Comparison of ENCODE assay signal across 1 cellular context in the genomic region with DNA sequence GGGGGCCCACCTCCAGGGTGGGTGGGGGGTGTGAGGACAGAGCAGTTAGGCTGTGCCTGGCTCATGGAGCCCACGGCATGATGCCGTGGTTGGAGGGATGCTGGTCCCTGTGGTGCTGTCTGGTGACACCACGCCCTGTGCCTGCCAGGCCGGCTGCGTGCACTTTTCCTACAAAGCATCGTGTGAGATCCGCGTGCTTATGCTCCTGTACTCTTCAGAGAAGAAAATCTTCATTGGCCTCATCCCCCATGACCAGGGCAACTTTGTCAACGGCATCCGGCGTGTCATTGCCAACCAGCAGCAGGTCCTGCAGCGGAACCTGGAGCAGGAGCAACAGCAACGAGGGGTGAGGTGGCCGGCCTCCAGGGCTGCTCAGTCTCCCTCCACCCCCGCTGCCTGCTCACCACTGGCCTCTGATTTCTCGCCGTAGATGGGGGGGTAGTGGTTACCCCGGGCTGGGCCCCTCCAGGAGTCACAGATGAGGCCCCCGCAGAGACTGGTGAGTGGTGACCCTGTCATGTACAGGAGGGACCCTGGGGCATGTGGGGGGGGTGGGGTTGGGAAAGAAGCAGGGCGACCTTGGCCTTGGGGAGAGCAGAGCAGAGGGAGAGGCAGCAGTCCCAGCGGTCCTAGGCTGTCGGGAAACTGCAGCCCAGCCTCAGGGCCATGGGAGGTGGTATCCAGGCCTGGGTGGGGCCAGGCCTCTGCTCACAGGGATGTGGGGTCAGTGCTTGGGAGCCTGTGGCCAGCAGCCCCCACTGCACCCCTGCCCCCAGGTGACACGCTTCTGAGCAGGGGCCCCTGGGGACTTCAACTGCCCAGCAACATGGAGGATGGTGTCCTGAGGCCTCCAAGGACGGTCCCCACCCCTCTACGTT.
TF ChIP-seq lines count a peak whose summit lies in the region.

No MANE protein-coding gene starts in this region.

TF ChIP-seq in K562, 482 proteins besides CTCF, POLR2A, EP300 and RAD21 (continued from another document and continues in another):
- TF ChIP-seq, protein P1, sequence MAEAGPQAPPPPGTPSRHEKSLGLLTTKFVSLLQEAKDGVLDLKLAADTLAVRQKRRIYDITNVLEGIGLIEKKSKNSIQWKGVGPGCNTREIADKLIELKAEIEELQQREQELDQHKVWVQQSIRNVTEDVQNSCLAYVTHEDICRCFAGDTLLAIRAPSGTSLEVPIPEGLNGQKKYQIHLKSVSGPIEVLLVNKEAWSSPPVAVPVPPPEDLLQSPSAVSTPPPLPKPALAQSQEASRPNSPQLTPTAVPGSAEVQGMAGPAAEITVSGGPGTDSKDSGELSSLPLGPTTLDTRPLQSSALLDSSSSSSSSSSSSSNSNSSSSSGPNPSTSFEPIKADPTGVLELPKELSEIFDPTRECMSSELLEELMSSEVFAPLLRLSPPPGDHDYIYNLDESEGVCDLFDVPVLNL (CRISPR knock-in tag; IDR thresholded peaks at IDR 0.05; ENCODE audit: low read depth) = no peak
- TF ChIP-seq RFX7 (CRISPR knock-in tag; IDR thresholded peaks at IDR 0.05) (0 out of 2 replicates have a peak, but pooled peaks have one; percentile 47), NFE2L1 (tag; IDR thresholded peaks at IDR 0.05; ENCODE audit: borderline replicate concordance, low read depth) (no peak), ZNF3 (CRISPR knock-in tag; IDR thresholded peaks at IDR 0.05) (no peak), ZNF699 (CRISPR knock-in tag; IDR thresholded peaks at IDR 0.05; ENCODE audit: insufficient replicate concordance) (no peak), ZNF695 (CRISPR knock-in tag; IDR thresholded peaks at IDR 0.05) (no peak), KDM2B (CRISPR knock-in tag; IDR thresholded peaks at IDR 0.05) (no peak), NRF1 (conservative IDR thresholded peaks at IDR 0.05 in 1 of 2, IDR thresholded peaks at IDR 0.05 in 1 of 2) (no peak), ZNF232 (CRISPR knock-in tag; IDR thresholded peaks at IDR 0.05) (no peak), MBD2 (IDR thresholded peaks at IDR 0.05; ENCODE audit: borderline replicate concordance, low read depth) (0 out of 2 replicates have a peak, but pooled peaks have one; percentile 6), RBM22 (IDR thresholded peaks at IDR 0.05; ENCODE audit: low read depth, low read length, poor library complexity, severe bottlenecking) (peak; percentile 83), RHOXF2B (CRISPR knock-in tag; conservative IDR thresholded peaks at IDR 0.05) (no peak), GABPB1 (CRISPR knock-in tag; IDR thresholded peaks at IDR 0.05) (no peak), POLR2G (IDR thresholded peaks at IDR 0.05; ENCODE audit: low read depth, low read length) (peak; percentile 76), ZNF224 (CRISPR knock-in tag; IDR thresholded peaks at IDR 0.05) (no peak), ZNF121 (CRISPR knock-in tag; conservative IDR thresholded peaks at IDR 0.05) (no peak), CBX8 (IDR thresholded peaks at IDR 0.05; ENCODE audit: borderline replicate concordance, extremely low read depth, low read depth, low read length, poor library complexity, severe bottlenecking) (no peak), DNMT1 (IDR thresholded peaks at IDR 0.05) (no peak), KLF6 (CRISPR knock-in tag; IDR thresholded peaks at IDR 0.05; ENCODE audit: borderline replicate concordance) (no peak), HDAC1 (IDR thresholded peaks at IDR 0.05) (no peak), SMARCC2 (IDR thresholded peaks at IDR 0.05; ENCODE audit: low read depth) (no peak), PCBP2 (IDR thresholded peaks at IDR 0.05; ENCODE audit: low read depth, low read length, poor library complexity, severe bottlenecking) (no peak), FOXA3 (CRISPR knock-in tag; conservative IDR thresholded peaks at IDR 0.05 in 1 of 2, IDR thresholded peaks at IDR 0.05 in 1 of 2) (no peak)
- TF ChIP-seq, protein P2, sequence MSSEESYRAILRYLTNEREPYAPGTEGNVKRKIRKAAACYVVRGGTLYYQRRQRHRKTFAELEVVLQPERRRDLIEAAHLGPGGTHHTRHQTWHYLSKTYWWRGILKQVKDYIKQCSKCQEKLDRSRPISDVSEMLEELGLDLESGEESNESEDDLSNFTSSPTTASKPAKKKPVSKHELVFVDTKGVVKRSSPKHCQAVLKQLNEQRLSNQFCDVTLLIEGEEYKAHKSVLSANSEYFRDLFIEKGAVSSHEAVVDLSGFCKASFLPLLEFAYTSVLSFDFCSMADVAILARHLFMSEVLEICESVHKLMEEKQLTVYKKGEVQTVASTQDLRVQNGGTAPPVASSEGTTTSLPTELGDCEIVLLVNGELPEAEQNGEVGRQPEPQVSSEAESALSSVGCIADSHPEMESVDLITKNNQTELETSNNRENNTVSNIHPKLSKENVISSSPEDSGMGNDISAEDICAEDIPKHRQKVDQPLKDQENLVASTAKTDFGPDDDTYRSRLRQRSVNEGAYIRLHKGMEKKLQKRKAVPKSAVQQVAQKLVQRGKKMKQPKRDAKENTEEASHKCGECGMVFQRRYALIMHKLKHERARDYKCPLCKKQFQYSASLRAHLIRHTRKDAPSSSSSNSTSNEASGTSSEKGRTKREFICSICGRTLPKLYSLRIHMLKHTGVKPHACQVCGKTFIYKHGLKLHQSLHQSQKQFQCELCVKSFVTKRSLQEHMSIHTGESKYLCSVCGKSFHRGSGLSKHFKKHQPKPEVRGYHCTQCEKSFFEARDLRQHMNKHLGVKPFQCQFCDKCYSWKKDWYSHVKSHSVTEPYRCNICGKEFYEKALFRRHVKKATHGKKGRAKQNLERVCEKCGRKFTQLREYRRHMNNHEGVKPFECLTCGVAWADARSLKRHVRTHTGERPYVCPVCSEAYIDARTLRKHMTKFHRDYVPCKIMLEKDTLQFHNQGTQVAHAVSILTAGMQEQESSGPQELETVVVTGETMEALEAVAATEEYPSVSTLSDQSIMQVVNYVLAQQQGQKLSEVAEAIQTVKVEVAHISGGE (CRISPR knock-in tag; IDR thresholded peaks at IDR 0.05) = no peak
- TF ChIP-seq, protein P3, sequence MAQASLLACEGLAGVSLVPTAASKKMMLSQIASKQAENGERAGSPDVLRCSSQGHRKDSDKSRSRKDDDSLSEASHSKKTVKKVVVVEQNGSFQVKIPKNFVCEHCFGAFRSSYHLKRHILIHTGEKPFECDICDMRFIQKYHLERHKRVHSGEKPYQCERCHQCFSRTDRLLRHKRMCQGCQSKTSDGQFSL (CRISPR knock-in tag; IDR thresholded peaks at IDR 0.05) = peak; percentile 55; the same call in 1 of the 2 replicates
- TF ChIP-seq, protein P3 (tag; IDR thresholded peaks at IDR 0.05) = no peak
- TF ChIP-seq, protein P4, sequence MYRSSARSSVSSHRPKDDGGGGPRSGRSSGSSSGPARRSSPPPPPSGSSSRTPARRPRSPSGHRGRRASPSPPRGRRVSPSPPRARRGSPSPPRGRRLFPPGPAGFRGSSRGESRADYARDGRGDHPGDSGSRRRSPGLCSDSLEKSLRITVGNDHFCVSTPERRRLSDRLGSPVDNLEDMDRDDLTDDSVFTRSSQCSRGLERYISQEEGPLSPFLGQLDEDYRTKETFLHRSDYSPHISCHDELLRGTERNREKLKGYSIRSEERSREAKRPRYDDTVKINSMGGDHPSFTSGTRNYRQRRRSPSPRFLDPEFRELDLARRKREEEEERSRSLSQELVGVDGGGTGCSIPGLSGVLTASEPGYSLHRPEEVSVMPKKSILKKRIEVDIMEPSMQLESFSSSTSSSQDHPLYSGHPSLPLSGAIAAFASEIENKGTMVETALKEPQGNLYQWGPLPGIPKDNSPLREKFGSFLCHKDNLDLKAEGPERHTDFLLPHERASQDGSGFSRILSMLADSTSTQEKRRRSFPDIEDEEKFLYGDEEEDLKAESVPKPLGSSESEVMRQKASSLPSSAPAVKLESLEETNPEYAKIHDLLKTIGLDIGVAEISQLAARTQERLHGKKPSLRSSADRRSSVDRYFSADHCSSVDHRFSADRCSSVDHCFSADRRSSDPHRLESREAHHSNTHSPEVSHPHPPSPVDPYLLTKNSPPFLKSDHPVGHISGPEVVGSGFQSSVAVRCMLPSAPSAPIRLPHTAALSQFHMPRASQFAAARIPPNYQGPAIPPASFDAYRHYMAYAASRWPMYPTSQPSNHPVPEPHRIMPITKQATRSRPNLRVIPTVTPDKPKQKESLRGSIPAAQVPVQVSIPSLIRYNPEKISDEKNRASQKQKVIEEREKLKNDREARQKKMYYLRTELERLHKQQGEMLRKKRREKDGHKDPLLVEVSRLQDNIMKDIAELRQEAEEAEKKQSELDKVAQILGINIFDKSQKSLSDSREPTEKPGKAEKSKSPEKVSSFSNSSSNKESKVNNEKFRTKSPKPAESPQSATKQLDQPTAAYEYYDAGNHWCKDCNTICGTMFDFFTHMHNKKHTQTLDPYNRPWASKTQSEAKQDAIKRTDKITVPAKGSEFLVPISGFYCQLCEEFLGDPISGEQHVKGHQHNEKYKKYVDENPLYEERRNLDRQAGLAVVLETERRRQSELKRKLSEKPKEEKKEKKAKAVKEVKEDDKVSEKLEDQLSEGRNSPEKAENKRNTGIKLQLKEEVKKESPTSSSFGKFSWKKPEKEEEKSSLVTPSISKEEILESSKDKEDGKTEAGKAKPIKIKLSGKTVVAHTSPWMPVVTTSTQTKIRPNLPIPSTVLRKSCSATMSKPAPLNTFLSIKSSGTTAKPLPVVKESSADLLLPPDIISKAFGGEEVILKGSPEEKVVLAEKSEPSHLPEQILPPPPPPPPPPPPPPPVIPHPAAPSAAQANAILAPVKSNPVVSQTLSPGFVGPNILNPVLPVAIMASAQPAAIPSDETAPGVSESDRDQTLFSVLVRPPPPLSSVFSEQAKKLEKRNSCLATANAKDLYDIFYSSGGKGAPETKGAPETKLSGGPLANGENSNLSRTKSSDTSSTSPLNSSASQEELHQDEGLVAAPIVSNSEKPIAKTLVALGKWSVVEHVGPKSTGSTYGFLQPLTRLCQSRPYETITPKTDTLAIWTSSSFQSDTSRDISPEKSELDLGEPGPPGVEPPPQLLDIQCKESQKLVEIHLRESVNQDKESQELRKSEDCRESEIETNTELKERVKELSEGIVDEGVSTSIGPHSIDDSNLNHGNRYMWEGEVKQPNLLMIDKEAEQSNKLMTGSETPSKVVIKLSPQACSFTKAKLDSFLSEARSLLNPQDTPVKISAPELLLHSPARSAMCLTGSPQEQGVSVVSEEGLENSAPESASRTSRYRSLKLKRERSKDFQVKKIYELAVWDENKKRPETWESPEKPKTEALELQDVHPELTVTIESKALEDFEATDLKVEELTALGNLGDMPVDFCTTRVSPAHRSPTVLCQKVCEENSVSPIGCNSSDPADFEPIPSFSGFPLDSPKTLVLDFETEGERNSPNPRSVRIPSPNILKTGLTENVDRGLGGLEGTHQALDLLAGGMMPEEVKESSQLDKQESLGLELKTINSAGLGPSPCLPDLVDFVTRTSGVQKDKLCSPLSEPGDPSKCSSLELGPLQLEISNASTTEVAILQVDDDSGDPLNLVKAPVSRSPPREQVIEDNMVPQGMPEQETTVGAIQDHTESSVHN (IDR thresholded peaks at IDR 0.05; ENCODE audit: borderline replicate concordance in 1 of 2, low read depth in 1 of 2) = no peak
- TF ChIP-seq, protein P5, sequence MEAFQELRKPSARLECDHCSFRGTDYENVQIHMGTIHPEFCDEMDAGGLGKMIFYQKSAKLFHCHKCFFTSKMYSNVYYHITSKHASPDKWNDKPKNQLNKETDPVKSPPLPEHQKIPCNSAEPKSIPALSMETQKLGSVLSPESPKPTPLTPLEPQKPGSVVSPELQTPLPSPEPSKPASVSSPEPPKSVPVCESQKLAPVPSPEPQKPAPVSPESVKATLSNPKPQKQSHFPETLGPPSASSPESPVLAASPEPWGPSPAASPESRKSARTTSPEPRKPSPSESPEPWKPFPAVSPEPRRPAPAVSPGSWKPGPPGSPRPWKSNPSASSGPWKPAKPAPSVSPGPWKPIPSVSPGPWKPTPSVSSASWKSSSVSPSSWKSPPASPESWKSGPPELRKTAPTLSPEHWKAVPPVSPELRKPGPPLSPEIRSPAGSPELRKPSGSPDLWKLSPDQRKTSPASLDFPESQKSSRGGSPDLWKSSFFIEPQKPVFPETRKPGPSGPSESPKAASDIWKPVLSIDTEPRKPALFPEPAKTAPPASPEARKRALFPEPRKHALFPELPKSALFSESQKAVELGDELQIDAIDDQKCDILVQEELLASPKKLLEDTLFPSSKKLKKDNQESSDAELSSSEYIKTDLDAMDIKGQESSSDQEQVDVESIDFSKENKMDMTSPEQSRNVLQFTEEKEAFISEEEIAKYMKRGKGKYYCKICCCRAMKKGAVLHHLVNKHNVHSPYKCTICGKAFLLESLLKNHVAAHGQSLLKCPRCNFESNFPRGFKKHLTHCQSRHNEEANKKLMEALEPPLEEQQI (IDR thresholded peaks at IDR 0.05) = no peak
- TF ChIP-seq, protein P6, sequence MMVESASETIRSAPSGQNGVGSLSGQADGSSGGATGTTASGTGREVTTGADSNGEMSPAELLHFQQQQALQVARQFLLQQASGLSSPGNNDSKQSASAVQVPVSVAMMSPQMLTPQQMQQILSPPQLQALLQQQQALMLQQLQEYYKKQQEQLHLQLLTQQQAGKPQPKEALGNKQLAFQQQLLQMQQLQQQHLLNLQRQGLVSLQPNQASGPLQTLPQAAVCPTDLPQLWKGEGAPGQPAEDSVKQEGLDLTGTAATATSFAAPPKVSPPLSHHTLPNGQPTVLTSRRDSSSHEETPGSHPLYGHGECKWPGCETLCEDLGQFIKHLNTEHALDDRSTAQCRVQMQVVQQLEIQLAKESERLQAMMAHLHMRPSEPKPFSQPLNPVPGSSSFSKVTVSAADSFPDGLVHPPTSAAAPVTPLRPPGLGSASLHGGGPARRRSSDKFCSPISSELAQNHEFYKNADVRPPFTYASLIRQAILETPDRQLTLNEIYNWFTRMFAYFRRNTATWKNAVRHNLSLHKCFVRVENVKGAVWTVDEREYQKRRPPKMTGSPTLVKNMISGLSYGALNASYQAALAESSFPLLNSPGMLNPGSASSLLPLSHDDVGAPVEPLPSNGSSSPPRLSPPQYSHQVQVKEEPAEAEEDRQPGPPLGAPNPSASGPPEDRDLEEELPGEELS (CRISPR knock-in tag; IDR thresholded peaks at IDR 0.05; ENCODE audit: borderline replicate concordance) = no peak
- TF ChIP-seq, protein P7, sequence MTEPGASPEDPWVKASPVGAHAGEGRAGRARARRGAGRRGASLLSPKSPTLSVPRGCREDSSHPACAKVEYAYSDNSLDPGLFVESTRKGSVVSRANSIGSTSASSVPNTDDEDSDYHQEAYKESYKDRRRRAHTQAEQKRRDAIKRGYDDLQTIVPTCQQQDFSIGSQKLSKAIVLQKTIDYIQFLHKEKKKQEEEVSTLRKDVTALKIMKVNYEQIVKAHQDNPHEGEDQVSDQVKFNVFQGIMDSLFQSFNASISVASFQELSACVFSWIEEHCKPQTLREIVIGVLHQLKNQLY (CRISPR knock-in tag; conservative IDR thresholded peaks at IDR 0.05) = no peak
- TF ChIP-seq, protein P8, sequence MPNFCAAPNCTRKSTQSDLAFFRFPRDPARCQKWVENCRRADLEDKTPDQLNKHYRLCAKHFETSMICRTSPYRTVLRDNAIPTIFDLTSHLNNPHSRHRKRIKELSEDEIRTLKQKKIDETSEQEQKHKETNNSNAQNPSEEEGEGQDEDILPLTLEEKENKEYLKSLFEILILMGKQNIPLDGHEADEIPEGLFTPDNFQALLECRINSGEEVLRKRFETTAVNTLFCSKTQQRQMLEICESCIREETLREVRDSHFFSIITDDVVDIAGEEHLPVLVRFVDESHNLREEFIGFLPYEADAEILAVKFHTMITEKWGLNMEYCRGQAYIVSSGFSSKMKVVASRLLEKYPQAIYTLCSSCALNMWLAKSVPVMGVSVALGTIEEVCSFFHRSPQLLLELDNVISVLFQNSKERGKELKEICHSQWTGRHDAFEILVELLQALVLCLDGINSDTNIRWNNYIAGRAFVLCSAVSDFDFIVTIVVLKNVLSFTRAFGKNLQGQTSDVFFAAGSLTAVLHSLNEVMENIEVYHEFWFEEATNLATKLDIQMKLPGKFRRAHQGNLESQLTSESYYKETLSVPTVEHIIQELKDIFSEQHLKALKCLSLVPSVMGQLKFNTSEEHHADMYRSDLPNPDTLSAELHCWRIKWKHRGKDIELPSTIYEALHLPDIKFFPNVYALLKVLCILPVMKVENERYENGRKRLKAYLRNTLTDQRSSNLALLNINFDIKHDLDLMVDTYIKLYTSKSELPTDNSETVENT (CRISPR knock-in tag; IDR thresholded peaks at IDR 0.05) = no peak
